ENCODE assay signal across 8 cellular contexts in genomic region chr12:12718382-12718761, GRCh38. TPM values are rescaled to one million over a fixed set of nuclear protein-coding genes. Genes with fewer than 3 reads are reported as not detected.
DNase-seq lines count a peak whose midpoint lies in the region; ATAC-seq and TF ChIP-seq lines count a peak whose summit lies in the region.

No MANE protein-coding gene starts in this region.

- H2AK5ac ChIP-seq in IMR-90 (ENCODE audit: low read depth, low read length): peak overlapping the region; percentile 55

- peak overlapping the region; percentile 96 for H3K23ac ChIP-seq in IMR-90 (ENCODE audit: low read depth, low read length)

- H3K4me1 Mint-ChIP-seq in MCF 10A (ENCODE audit: insufficient read depth, unreplicated experiment): peaks cover 29% of the 10 kb centered on the region

- H3K36me3 Mint-ChIP-seq in MCF 10A (ENCODE audit: insufficient read depth, unreplicated experiment): peaks cover 68% of the 10 kb centered on the region

- H4K8ac ChIP-seq in IMR-90 (ENCODE audit: low read depth in 2 of 2, low read length in 2 of 2): peak overlapping the region; percentile 22 to 54; a peak in 2 of 4 replicates

- peak overlapping the region; percentile 100 for H3K9ac ChIP-seq in IMR-90 (ENCODE audit: low read depth, low read length)

- H2AFZ ChIP-seq in IMR-90 (replicated peaks; ENCODE audit: low read length, poor library complexity): no peak overlapping the region

- peak overlapping the region; percentile 99 for H2AK9ac ChIP-seq in IMR-90 (replicated peaks; ENCODE audit: low read depth, low read length, poor library complexity)

- TF ChIP-seq POLR2A in IMR-90 (IDR thresholded peaks at IDR 0.05; ENCODE audit: low read depth, low read length): no peak; the same call in 1 of the 2 replicates

- H3K27ac ChIP-seq in AG04450 (ENCODE audit: low read depth, low read length) (peak overlapping the region; percentile 95), IMR-90 (ENCODE audit: insufficient read depth, low read length) (peak overlapping the region; percentile 98)

- no peaks in the 10 kb centered on the region for H3K9me3 Mint-ChIP-seq in MCF 10A (ENCODE audit: unreplicated experiment)

- H2BK5ac ChIP-seq in IMR-90 (ENCODE audit: low read depth, low read length, poor library complexity, severe bottlenecking): peak overlapping the region; percentile 96

- H3K56ac ChIP-seq in IMR-90 (ENCODE audit: extremely low read depth, insufficient read depth, low read length): peak overlapping the region; percentile 88

- H3K79me1 ChIP-seq in IMR-90 (ENCODE audit: low read depth in 1 of 2, low read length in 2 of 2): peaks cover 6 to 27% of the 10 kb centered on the region in 2 experiments

- no TSS peak for BruUV-seq in IMR-90 (replicated peaks; lab: Mats Ljungman, UMichigan)
- BruUV-seq in MCF 10A (replicated peaks; lab: Mats Ljungman, UMichigan): no TSS peak

- H3K27ac Mint-ChIP-seq in MCF 10A (ENCODE audit: low read depth, unreplicated experiment): peak overlapping the region; percentile 99

- H4K5ac ChIP-seq in IMR-90 (ENCODE audit: low read depth, low read length): peak overlapping the region; percentile 8

- peaks cover 9% of the 10 kb centered on the region; the same call in 1 of the 2 replicates for H3K9me3 ChIP-seq in AG04450 (ENCODE audit: control insufficient read depth, insufficient read depth, low read length)
- H3K9me3 ChIP-seq in IMR-90 (ENCODE audit: control insufficient read depth, insufficient read depth, low read length): no peaks in the 10 kb centered on the region
- no peaks in the 10 kb centered on the region for H3K9me3 ChIP-seq in mucosa of descending colon

- POLR2A ChIA-PET in AG04450 (lab: Yijun Ruan, JAX) (interaction anchor here (1.0 kb wide), 1 partner anchor 19 kb away, joined by 3 read pairs; no protein-coding TSS in a partner anchor), IMR-90 (lab: Charles Lee; ENCODE audit: unreplicated experiment) (no interaction called here), MCF 10A (lab: Yijun Ruan, JAX) (interaction anchor here (0.7 to 13.4 kb wide), 24 partner anchors 8 to 1997 kb away, joined by 3 to 163 read pairs (median 5); partner anchors contain the start of genes BORCS5, CREBL2, DUSP16 and GPRC5A)

- peak overlapping the region; percentile 68 for H3K18ac ChIP-seq in IMR-90 (ENCODE audit: low read depth, low read length)

- no peak for ATAC-seq in IMR-90 (ENCODE audit: low read depth)
- ATAC-seq in mucosa of descending colon: no peak
- no peak for ATAC-seq in HG02852 (IDR thresholded peaks at IDR 0.05; ENCODE audit: unreplicated experiment)
- ATAC-seq in GM21737 (IDR thresholded peaks at IDR 0.05; ENCODE audit: unreplicated experiment): no peak

- WGBS in IMR-90 (ENCODE audit: extremely low coverage in 2 of 2, insufficient read length in 1 of 2), 2 experiments: no CpG with 5 or more reads among the region's 9 CpGs

- H3K27me3 ChIP-seq in AG04450 (ENCODE audit: control insufficient read depth, insufficient read depth, low read length): no peaks in the 10 kb centered on the region
- H3K27me3 ChIP-seq in IMR-90 (ENCODE audit: control insufficient read depth, insufficient read depth, low read length): no peaks in the 10 kb centered on the region

- CTCF ChIA-PET in AG04450 (lab: Charles Lee): interaction anchor here (2.5 kb wide), 1 partner anchor 19 kb away, joined by 12 read pairs; no protein-coding TSS in a partner anchor
- CTCF ChIA-PET in IMR-90 (lab: Yijun Ruan, JAX): interaction anchor here (0.6 to 2.4 kb wide), 3 partner anchors 13 to 343 kb away, joined by 3 to 12 read pairs (median 3); no protein-coding TSS in a partner anchor
- CTCF ChIA-PET in MCF 10A (lab: Yijun Ruan, JAX): interaction anchor here (0.5 to 2.2 kb wide), 4 partner anchors 18 to 1074 kb away, joined by 3 to 12 read pairs (median 4); partner anchors contain the start of gene GPRC5A

- H3K9me1 ChIP-seq in IMR-90 (ENCODE audit: insufficient read depth, low read length): peaks cover 3% of the 10 kb centered on the region; the same call in 1 of the 2 replicates

- no peak for TF ChIP-seq RAD21 in IMR-90 (IDR thresholded peaks at IDR 0.05; ENCODE audit: low read length)

- DNase-seq in AG04450 (ENCODE audit: low read depth, low spot score) (no peak), IMR-90 (no peak), MCF 10A (ENCODE audit: unreplicated experiment) (no peak), mucosa of descending colon (no peak), NCI-H2196 treated with DMSO at 0.1 percent for 48 hours (lab: John Stamatoyannopoulos, UW; ENCODE audit: unreplicated experiment) (no peak)
- DNase-seq in effector CD8-positive, alpha-beta T cell (lab: John Stamatoyannopoulos, UW): no peak

- peaks cover 20% of the 10 kb centered on the region for H3K36me3 ChIP-seq in IMR-90 (ENCODE audit: control insufficient read depth, insufficient read depth, low read length)
- no peaks in the 10 kb centered on the region for H3K36me3 ChIP-seq in mucosa of descending colon (ENCODE audit: low read depth)

- intact Hi-C loops in IMR-90 (cut with micrococcal nuclease) (loop anchor here (5.0 kb wide), 1 partner anchor 179 kb away; no protein-coding TSS in a partner anchor), MCF 10A (cut with micrococcal nuclease) (loop anchor here (5.0 kb wide), 1 partner anchor 184 kb away; no protein-coding TSS in a partner anchor), mucosa of descending colon (cut with DNase I, micrococcal nuclease) (no loop called here)

- H2BK20ac ChIP-seq in IMR-90 (ENCODE audit: low read depth, low read length): 0 out of 2 replicates have a peak overlapping the region, but pooled peaks have one; percentile 8

- H3K27me3 Mint-ChIP-seq in MCF 10A (ENCODE audit: insufficient read depth, unreplicated experiment): no peaks in the 10 kb centered on the region

- H3K4me3 Mint-ChIP-seq in MCF 10A (ENCODE audit: unreplicated experiment): peak overlapping the region; percentile 98

- peak overlapping the region; percentile 77 for H4K91ac ChIP-seq in IMR-90 (ENCODE audit: insufficient read depth, low read depth, low read length)

- dilution Hi-C loops in IMR-90 (cut with HindIII; ENCODE audit: low sequenced_read_pairs, unreplicated experiment): no loop called here

- in situ Hi-C loops in IMR-90 (cut with MboI; ENCODE audit: low sequenced_read_pairs): loop anchor here (25.0 kb wide), 1 partner anchor 1006 kb away; no protein-coding TSS in a partner anchor

- H3K4me1 ChIP-seq in IMR-90 (ENCODE audit: control insufficient read depth, insufficient read depth, low read length): peaks cover 17% of the 10 kb centered on the region
- H3K4me1 ChIP-seq in mucosa of descending colon (ENCODE audit: low read depth): peaks cover 44% of the 10 kb centered on the region

- H2BK15ac ChIP-seq in IMR-90 (ENCODE audit: low read depth, low read length): peak overlapping the region; percentile 71; the same call in 1 of the 3 replicates

- peak overlapping the region; percentile 98 for H3K14ac ChIP-seq in IMR-90 (replicated peaks; ENCODE audit: low read depth, low read length)

- H3K4me3 ChIP-seq in AG04450 (ENCODE audit: low read depth, low read length): peak overlapping the region; percentile 96
- peak overlapping the region; percentile 84 for H3K4me3 ChIP-seq in IMR-90 (ENCODE audit: insufficient read depth, low read depth, low read length)
- peak overlapping the region; percentile 99 for H3K4me3 ChIP-seq in mucosa of descending colon

- H3K4ac ChIP-seq in IMR-90 (ENCODE audit: low read depth, low read length): peak overlapping the region; percentile 92

- no peak for TF ChIP-seq CTCF in AG04450 (IDR thresholded peaks at IDR 0.05; ENCODE audit: low read depth, low read length)
- TF ChIP-seq CTCF in IMR-90 (conservative IDR thresholded peaks at IDR 0.05; ENCODE audit: low read depth, low read length): no peak
- no peak for TF ChIP-seq CTCF in MCF 10A (IDR thresholded peaks at IDR 0.05; ENCODE audit: unreplicated experiment)
- no peak for TF ChIP-seq CTCF in mucosa of descending colon (IDR thresholded peaks at IDR 0.05)

- peaks cover 24% of the 10 kb centered on the region; the same call in 1 of the 2 replicates for H4K20me1 ChIP-seq in IMR-90 (ENCODE audit: insufficient read depth, low read length)

- peak overlapping the region; percentile 67 for H2BK120ac ChIP-seq in IMR-90 (ENCODE audit: low read depth, low read length)

- peak overlapping the region; percentile 99 for H3K4me2 ChIP-seq in IMR-90 (ENCODE audit: low read depth, low read length)

TF ChIP-seq in IMR-90, 13 proteins besides CTCF, POLR2A, EP300 and RAD21:
- TF ChIP-seq MAZ (IDR thresholded peaks at IDR 0.05; ENCODE audit: borderline replicate concordance, low read depth, low read length) (no peak), CHD1 (IDR thresholded peaks at IDR 0.05; ENCODE audit: low read depth, low read length) (peak; percentile 42)

RNA-seq across cellular contexts. Expression of gene CDKN1B, which starts 1.2 kb away (rescaled TPM):
- polyA plus RNA-seq in AG04450 (2011; rRNA removed): 17.9 and 23.1 TPM in 2 replicates
- polyA minus RNA-seq in AG04450 (2011; rRNA and poly(A)+ RNA removed): 16.0 and 16.6 TPM in 2 replicates
- total RNA-seq in IMR-90 (2012; rRNA removed): 17.4 and 28.1 TPM in 2 replicates
- polyA plus RNA-seq in IMR-90 (2012; rRNA removed): 7.9 and 13.9 TPM in 2 replicates
- 8.7 and 9.0 TPM in 2 replicates for polyA plus RNA-seq in IMR-90 (2012; cell fraction: cytosol; rRNA removed)
- polyA plus RNA-seq in IMR-90 (2012; cell fraction: nucleus; rRNA removed; ENCODE audit: low replicate concordance): 6.1 and 9.4 TPM in 2 replicates
- total RNA-seq in MCF 10A (2022): 33.9 and 41.6 TPM in 2 replicates
- 10 to 100 TPM; 46.7 to 71.1 (median 53.0) TPM for total RNA-seq in mucosa of descending colon

RNA-seq across cellular contexts. Expression of gene GPR19, which starts 22.4 kb away (rescaled TPM):
- polyA plus RNA-seq in AG04450 (2011; rRNA removed) (0.09 and 0.16 TPM in 2 replicates), IMR-90 (2012; rRNA removed) (0.12 and 0.17 TPM in 2 replicates)
- not detected in 2 replicates for polyA minus RNA-seq in AG04450 (2011; rRNA and poly(A)+ RNA removed)
- total RNA-seq in IMR-90 (2012; rRNA removed) (0.28 and 0.36 TPM in 2 replicates), MCF 10A (2022) (0.93 TPM in 1 of 2 replicates, not detected in the other), mucosa of descending colon (under 1 TPM; 0.52 to 0.89 (median 0.82) TPM)
- polyA plus RNA-seq in IMR-90 (2012; cell fraction: cytosol; rRNA removed): not detected in 2 replicates
- 0.15 and 0.16 TPM in 2 replicates for polyA plus RNA-seq in IMR-90 (2012; cell fraction: nucleus; rRNA removed; ENCODE audit: low replicate concordance)

Comparison
In these comparisons a context has a peak if more than half of its experiments do, and no peak if none do; other contexts are left out.
1. intact Hi-C loops: an anchor here in IMR-90 (5.0 kb wide) and MCF 10A (5.0 kb wide); none called in mucosa of descending colon.